In genomic region chr17:57991537-57991936, GRCh38 we compare ENCODE assay signal across 16 cellular contexts. TPM values are rescaled to one million over a fixed set of nuclear protein-coding genes. Genes with fewer than 3 reads are reported as not detected.
DNase-seq lines count a peak whose midpoint lies in the region; ATAC-seq, FAIRE-seq and TF ChIP-seq lines count a peak whose summit lies in the region.
"Had no signal": no experiment of that assay in that cellular context is flagged by ENCODE, and none has a peak within 500 bp of the region (broad histone marks: within the 10 kb centered on the region; RNA-seq: fewer than 3 reads in every experiment).

No MANE protein-coding gene starts in this region.

- H3K4me3 ChIP-seq in mammary epithelial cell (replicated peaks in 1 of 3; ENCODE audit: insufficient read depth in 1 of 3, low read depth in 2 of 3, low read length in 3 of 3): no peak overlapping the region
- H3K4me3 ChIP-seq in HEK293 (ENCODE audit: low read depth, low read length): no peak overlapping the region
- H3K4me3 ChIP-seq in K562: no peak overlapping the region
- H3K4me3 ChIP-seq in psoas muscle: no peak overlapping the region

- no peak overlapping the region for H3K4me3 Mint-ChIP-seq in MCF 10A (ENCODE audit: unreplicated experiment)
- H3K4me3 Mint-ChIP-seq: H9 had no signal

- ATAC-seq in K562 (no peak), psoas muscle (no peak), HG02840 (IDR thresholded peaks at IDR 0.05; ENCODE audit: low FRiP score, unreplicated experiment) (no peak)

- H3K4me1 ChIP-seq in mammary epithelial cell (ENCODE audit: insufficient read depth, low read length) (peaks cover 13% of the 10 kb centered on the region), HEK293 (ENCODE audit: control insufficient read depth, insufficient read depth, low read length) (peaks cover 10% of the 10 kb centered on the region; the same call in 1 of the 2 replicates), K562 (replicated peaks in 1 of 2; ENCODE audit: control insufficient read depth in 2 of 2, insufficient read depth in 2 of 2, low read length in 2 of 2) (peaks cover 14 to 43% of the 10 kb centered on the region in 2 experiments), psoas muscle (peaks cover 71% of the 10 kb centered on the region)

- CTCF ChIA-PET in MCF 10A (lab: Yijun Ruan, JAX): interaction anchor here (0.5 to 15.6 kb wide), 5 partner anchors 10 to 148 kb away, joined by 3 to 418 read pairs (median 3); partner anchors contain the start of gene MRPS23
- CTCF ChIA-PET in mammary epithelial cell (lab: Charles Lee; ENCODE audit: low non-redundant PET): no interaction called here
- CTCF ChIA-PET in HEK293 (lab: Yijun Ruan, JAX): interaction anchor here (0.6 to 15.7 kb wide), 5 partner anchors 8 to 976 kb away, joined by 3 to 434 read pairs (median 4); partner anchors contain the start of gene MRPS23
- CTCF ChIA-PET in K562 (lab: Yijun Ruan, JAX; ENCODE audit: low intra/inter-chr PET ratio): no interaction called here

- H3K36me3 Mint-ChIP-seq in MCF 10A (ENCODE audit: insufficient read depth, unreplicated experiment): peaks cover 34% of the 10 kb centered on the region

- intact Hi-C loops in MCF 10A (cut with micrococcal nuclease) (loop anchor here (10.0 kb wide), 1 partner anchor 887 kb away; no protein-coding TSS in a partner anchor), mammary epithelial cell (cut with micrococcal nuclease) (loop anchor here (10.0 kb wide), 2 partner anchors 247 to 737 kb away; partner anchors contain the start of genes CCDC182 and MSI2), K562 (cut with micrococcal nuclease) (no loop called here), psoas muscle (cut with DNase I) (loop anchor here (2.0 to 10.0 kb wide), 3 partner anchors 109 to 867 kb away; no protein-coding TSS in a partner anchor)

- TF ChIP-seq CTCF in MCF 10A (IDR thresholded peaks at IDR 0.05; ENCODE audit: unreplicated experiment): no peak
- no peak for TF ChIP-seq CTCF in mammary epithelial cell (conservative IDR thresholded peaks at IDR 0.05 in 1 of 2, IDR thresholded peaks at IDR 0.05 in 1 of 2; ENCODE audit: extremely low read depth in 1 of 2, insufficient read depth in 1 of 2, low read depth in 1 of 2, low read length in 2 of 2)
- no peak for TF ChIP-seq CTCF in HEK293 (tag by site-specific recombination; IDR thresholded peaks at IDR 0.05)
- no peak for TF ChIP-seq CTCF in K562 (IDR thresholded peaks at IDR 0.05 in 2 of 3, conservative IDR thresholded peaks at IDR 0.05 in 1 of 3; ENCODE audit: insufficient read depth in 2 of 3, low read depth in 1 of 3, low read length in 3 of 3)
- TF ChIP-seq CTCF in psoas muscle (IDR thresholded peaks at IDR 0.05): no peak

- TF ChIP-seq EP300 in K562 (IDR thresholded peaks at IDR 0.05; ENCODE audit: low read length): no peak

- H3K9me1 ChIP-seq in K562 (ENCODE audit: control insufficient read depth, insufficient read depth, low read length): no peaks in the 10 kb centered on the region

- H2AFZ ChIP-seq in mammary epithelial cell (ENCODE audit: low read depth, low read length): no peak overlapping the region
- no peak overlapping the region for H2AFZ ChIP-seq in K562 (ENCODE audit: low read depth, low read length)

- no peaks in the 10 kb centered on the region for H3K27me3 ChIP-seq in mammary epithelial cell (ENCODE audit: insufficient read depth, low read length)
- H3K27me3 ChIP-seq in K562 (ENCODE audit: control insufficient read depth in 2 of 2, insufficient read depth in 2 of 2, low read length in 2 of 2): no peaks in the 10 kb centered on the region
- H3K27me3 ChIP-seq in psoas muscle (ENCODE audit: insufficient read depth in 3 of 3, low read length in 2 of 3): no peaks in the 10 kb centered on the region

- no peaks in the 10 kb centered on the region for H3K9me3 ChIP-seq in mammary epithelial cell (replicated peaks; ENCODE audit: insufficient read depth, low read length)
- H3K9me3 ChIP-seq in HEK293 (ENCODE audit: control insufficient read depth, insufficient read depth, low read depth, low read length): no peaks in the 10 kb centered on the region
- no peaks in the 10 kb centered on the region for H3K9me3 ChIP-seq in K562 (replicated peaks; ENCODE audit: control insufficient read depth, insufficient read depth, low read depth, low read length)
- H3K9me3 ChIP-seq in psoas muscle: no peaks in the 10 kb centered on the region

- H3K79me2 ChIP-seq in mammary epithelial cell (ENCODE audit: insufficient read depth, low read length) (peaks cover 15% of the 10 kb centered on the region), K562 (ENCODE audit: control insufficient read depth, insufficient read depth, low read length) (peaks cover 12% of the 10 kb centered on the region)

- no peak for DNase-seq in MCF 10A (ENCODE audit: unreplicated experiment)
- no peak for DNase-seq in mammary epithelial cell
- DNase-seq in K562 (ENCODE audit: extremely low read depth in 1 of 4, low spot score in 3 of 4): peak in 3 of 4 experiments; percentile 31 to 59 (median 50)
- no peak for DNase-seq in psoas muscle
- DNase-seq in AG20443 (ENCODE audit: low spot score): no peak
- no peak for DNase-seq in activated gamma-delta T cell (lab: John Stamatoyannopoulos, UW)
- DNase-seq: C1 segment of cervical spinal cord, DMS79, H9, KBM-7, MV-4-11, NCI-H1694 treated with DMSO at 0.1 percent for 48 hours, NCI-H748 treated with DMSO at 0.1 percent for 48 hours had no signal

- peak overlapping the region; percentile 61 for H3K27ac Mint-ChIP-seq in MCF 10A (ENCODE audit: low read depth, unreplicated experiment)
- H3K27ac Mint-ChIP-seq: H9 had no signal

- peak; percentile 49 for FAIRE-seq in K562 (lab: Jason Lieb, UNC)

- no TSS peak for BruUV-seq in MCF 10A (replicated peaks; lab: Mats Ljungman, UMichigan)
- no TSS peak for BruUV-seq in mammary epithelial cell (replicated peaks; lab: Mats Ljungman, UMichigan)
- BruUV-seq in K562 (replicated peaks; lab: Mats Ljungman, UMichigan): no TSS peak

- no peak for TF ChIP-seq RAD21 in K562 (CRISPR knock-in tag; conservative IDR thresholded peaks at IDR 0.05 in 1 of 2, IDR thresholded peaks at IDR 0.05 in 1 of 2)

- H3K9ac ChIP-seq in mammary epithelial cell (ENCODE audit: insufficient read depth, low read length): no peak overlapping the region
- H3K9ac ChIP-seq in K562 (ENCODE audit: insufficient read depth in 1 of 2, low read depth in 2 of 2, low read length in 2 of 2): no peak overlapping the region

- no peak overlapping the region for H3K27ac ChIP-seq in mammary epithelial cell (ENCODE audit: insufficient read depth, low read depth, low read length)
- H3K27ac ChIP-seq in HEK293 (ENCODE audit: extremely low read depth, low read depth, low read length): no peak overlapping the region
- H3K27ac ChIP-seq in K562 (ENCODE audit: extremely low read depth, low read depth, low read length): no peak overlapping the region
- H3K27ac ChIP-seq in psoas muscle: peak overlapping the region; percentile 94
- H3K27ac ChIP-seq: RWPE1 had no signal

- POLR2A ChIA-PET in MCF 10A (lab: Yijun Ruan, JAX): interaction anchor here (0.5 to 4.3 kb wide), 11 partner anchors 8 to 141 kb away, joined by 3 to 62 read pairs (median 4); partner anchors contain the start of genes MRPS23 and SRSF1
- POLR2A ChIA-PET in HEK293 (lab: Yijun Ruan, JAX): interaction anchor here (3.5 to 4.6 kb wide), 3 partner anchors 9 to 116 kb away, joined by 14 to 39 read pairs (median 22); partner anchors contain the start of gene SRSF1
- POLR2A ChIA-PET in K562 (lab: Yijun Ruan, JAX): interaction anchor here (0.6 to 3.9 kb wide), 8 partner anchors 7 to 162 kb away, joined by 3 to 30 read pairs (median 4); partner anchors contain the start of gene SRSF1

- no peaks in the 10 kb centered on the region for H3K36me3 ChIP-seq in mammary epithelial cell (ENCODE audit: insufficient read depth, low read length)
- peaks cover 0 to 17% of the 10 kb centered on the region in 2 experiments; a peak in 1 of 3 replicates for H3K36me3 ChIP-seq in HEK293 (ENCODE audit: control insufficient read depth in 2 of 2, insufficient read depth in 1 of 2, low read length in 2 of 2)
- H3K36me3 ChIP-seq in K562 (ENCODE audit: control insufficient read depth, insufficient read depth, low read length): no peaks in the 10 kb centered on the region
- peaks cover 0 to under 1% of the 10 kb centered on the region in 2 donors for H3K36me3 ChIP-seq in psoas muscle (ENCODE audit: insufficient read depth in 1 of 2, low read depth in 1 of 2)

- H3K27me3 Mint-ChIP-seq in MCF 10A (ENCODE audit: insufficient read depth, unreplicated experiment): no peaks in the 10 kb centered on the region

- H3K9me3 Mint-ChIP-seq in MCF 10A (ENCODE audit: unreplicated experiment): no peaks in the 10 kb centered on the region
- H3K9me3 Mint-ChIP-seq: H9 had no signal

- no peaks in the 10 kb centered on the region for H4K20me1 ChIP-seq in mammary epithelial cell (ENCODE audit: insufficient read depth, low read length)
- no peaks in the 10 kb centered on the region; the same call in 1 of the 2 replicates for H4K20me1 ChIP-seq in K562 (replicated peaks; ENCODE audit: control insufficient read depth, insufficient read depth, low read length)

- no peak overlapping the region for H3K4me2 ChIP-seq in mammary epithelial cell (ENCODE audit: insufficient read depth, low read depth, low read length)
- H3K4me2 ChIP-seq in K562 (ENCODE audit: insufficient read depth, low read length): no peak overlapping the region

- in situ Hi-C loops in mammary epithelial cell (cut with MboI; ENCODE audit: low sequenced_read_pairs in 2 of 2) (loop anchor here in 1 of 2 donors (25.0 kb wide), 1 partner anchor 879 kb away; no protein-coding TSS in a partner anchor), K562 (cut with MboI) (no loop called here)

- no peak for TF ChIP-seq POLR2A in K562 (conservative IDR thresholded peaks at IDR 0.05)

- peaks cover 19% of the 10 kb centered on the region for H3K4me1 Mint-ChIP-seq in MCF 10A (ENCODE audit: insufficient read depth, unreplicated experiment)

- dilution Hi-C loops in mammary epithelial cell (cut with HindIII; ENCODE audit: low sequenced_read_pairs): loop anchor here (5.0 kb wide), 2 partner anchors 94 to 134 kb away; no protein-coding TSS in a partner anchor

RNA-seq across cellular contexts. Expression of gene VEZF1, which starts 3.5 kb away (rescaled TPM):
- 66.8 and 69.1 TPM in 2 replicates for total RNA-seq in MCF 10A (2022)
- 10 to 100 TPM; 20.5 to 34.7 TPM for total RNA-seq in mammary epithelial cell
- polyA plus RNA-seq in mammary epithelial cell: 17.6 TPM
- polyA minus RNA-seq in mammary epithelial cell: 20.1 TPM
- 10.2 and 22.1 TPM in 2 replicates for total RNA-seq in K562 (2011; cell fraction: chromatin; rRNA removed; ENCODE audit: low replicate concordance)
- total RNA-seq in K562 (2011; cell fraction: nucleolus; rRNA removed): 8.3 and 9.2 TPM in 2 replicates
- total RNA-seq in K562 (2011; cell fraction: nucleoplasm; rRNA removed): 13.8 and 21.1 TPM in 2 replicates
- total RNA-seq in K562 (2014; rRNA removed): 17.8 and 19.3 TPM in 2 replicates
- 25.9 and 26.2 TPM in 2 replicates for total RNA-seq in K562 (2014; rRNA removed; fragmentation: Illumina TruSeq; extraction: Trizol)
- total RNA-seq in K562 (2015; rRNA removed; fragmentation: Illumina TruSeq; extraction: Trizol): 26.2 and 26.8 TPM in 2 replicates
- 24.6 and 25.7 TPM in 2 replicates for total RNA-seq in K562 (2021)
- polyA plus RNA-seq in K562 (2011; rRNA removed): 18.2 and 22.1 TPM in 2 replicates
- 14.7 and 15.8 TPM in 2 replicates for polyA plus RNA-seq in K562 (2011; cell fraction: cytosol; rRNA removed)
- polyA plus RNA-seq in K562 (2011; cell fraction: nucleus; rRNA removed): 25.7 and 26.0 TPM in 2 replicates
- 21.9 and 25.5 TPM in 2 replicates for polyA plus RNA-seq in K562 (2012)
- polyA plus RNA-seq in K562 (2014; fragmentation: Illumina TruSeq; extraction: Trizol): 28.3 and 33.4 TPM in 2 replicates
- polyA plus RNA-seq in K562 (2014; fragmentation: Nextera tagmentation; extraction: Ambion mirVana): 1 to 10 TPM; 9.5 to 9.8 TPM
- polyA plus RNA-seq in K562 (2014; rRNA removed): 12.3 and 15.5 TPM in 2 replicates
- 31.2 and 40.2 TPM in 2 replicates for polyA minus RNA-seq in K562 (2011; rRNA and poly(A)+ RNA removed)
- polyA minus RNA-seq in K562 (2011; cell fraction: cytosol; rRNA and poly(A)+ RNA removed): 18.1 and 19.2 TPM in 2 replicates
- 14.0 and 18.0 TPM in 2 replicates for polyA minus RNA-seq in K562 (2011; cell fraction: nucleus; rRNA and poly(A)+ RNA removed)
- 10 to 100 TPM; 45.7 to 92.5 (median 70.7) TPM for total RNA-seq in psoas muscle
- 10 to 100 TPM; 30.6 to 50.5 (median 36.6) TPM for polyA plus RNA-seq in psoas muscle

RNA-seq across cellular contexts. Expression of gene SRSF1, which starts 15.5 kb away (rescaled TPM):
- total RNA-seq in MCF 10A (2022) (381 and 493 TPM in 2 replicates), mammary epithelial cell (100 to 1,000 TPM; 197 to 238 TPM), K562 (2014; rRNA removed) (434 and 460 TPM in 2 replicates), K562 (2014; rRNA removed; fragmentation: Illumina TruSeq; extraction: Trizol) (485 and 507 TPM in 2 replicates), K562 (2015; rRNA removed; fragmentation: Illumina TruSeq; extraction: Trizol) (538 and 559 TPM in 2 replicates), K562 (2021) (384 and 442 TPM in 2 replicates), psoas muscle (100 to 1,000 TPM in 2 of 4 donors, 10 to 100 TPM in 2; 71.2 to 141 (median 100) TPM)
- polyA plus RNA-seq in mammary epithelial cell (137 TPM), K562 (2011; rRNA removed) (318 and 470 TPM in 2 replicates), K562 (2014; fragmentation: Illumina TruSeq; extraction: Trizol) (380 and 384 TPM in 2 replicates), K562 (2014; fragmentation: Nextera tagmentation; extraction: Ambion mirVana) (10 to 100 TPM; 77.8 to 98.4 TPM), K562 (2014; rRNA removed) (425 and 475 TPM in 2 replicates), psoas muscle (100 to 1,000 TPM in 1 of 3 donors, 10 to 100 TPM in 2; 61.2 to 128 (median 93.7) TPM)
- polyA minus RNA-seq in mammary epithelial cell: 258 TPM
- total RNA-seq in K562 (2011; cell fraction: chromatin; rRNA removed; ENCODE audit: low replicate concordance): 786 and 1,134 TPM in 2 replicates
- total RNA-seq in K562 (2011; cell fraction: nucleolus; rRNA removed): 478 and 544 TPM in 2 replicates
- total RNA-seq in K562 (2011; cell fraction: nucleoplasm; rRNA removed): 429 and 506 TPM in 2 replicates
- polyA plus RNA-seq in K562 (2011; cell fraction: cytosol; rRNA removed): 194 and 299 TPM in 2 replicates
- polyA plus RNA-seq in K562 (2011; cell fraction: nucleus; rRNA removed): 1,337 and 1,529 TPM in 2 replicates
- polyA plus RNA-seq in K562 (2012): 195 and 557 TPM in 2 replicates
- 523 and 643 TPM in 2 replicates for polyA minus RNA-seq in K562 (2011; rRNA and poly(A)+ RNA removed)
- 235 and 297 TPM in 2 replicates for polyA minus RNA-seq in K562 (2011; cell fraction: cytosol; rRNA and poly(A)+ RNA removed)
- 514 and 680 TPM in 2 replicates for polyA minus RNA-seq in K562 (2011; cell fraction: nucleus; rRNA and poly(A)+ RNA removed)

RNA-seq across cellular contexts. Expression of gene CUEDC1, which starts 36.3 kb away (rescaled TPM):
- 15.6 and 21.5 TPM in 2 replicates for total RNA-seq in MCF 10A (2022)
- 10 to 100 TPM in 1 of 2 donors, 1 to 10 TPM in 1; 1.8 to 14.4 TPM for total RNA-seq in mammary epithelial cell
- polyA plus RNA-seq in mammary epithelial cell: 9.2 TPM
- 22.4 TPM for polyA minus RNA-seq in mammary epithelial cell
- total RNA-seq in K562 (2011; cell fraction: chromatin; rRNA removed; ENCODE audit: low replicate concordance): 3.9 and 5.6 TPM in 2 replicates
- total RNA-seq in K562 (2011; cell fraction: nucleolus; rRNA removed): 3.2 and 5.3 TPM in 2 replicates
- total RNA-seq in K562 (2011; cell fraction: nucleoplasm; rRNA removed): 2.2 and 2.3 TPM in 2 replicates
- total RNA-seq in K562 (2014; rRNA removed): 0.33 and 1.5 TPM in 2 replicates
- total RNA-seq in K562 (2014; rRNA removed; fragmentation: Illumina TruSeq; extraction: Trizol): 0.64 and 0.65 TPM in 2 replicates
- 0.62 and 0.94 TPM in 2 replicates for total RNA-seq in K562 (2015; rRNA removed; fragmentation: Illumina TruSeq; extraction: Trizol)
- 1.0 and 2.5 TPM in 2 replicates for total RNA-seq in K562 (2021)
- 1.7 and 2.0 TPM in 2 replicates for polyA plus RNA-seq in K562 (2011; rRNA removed)
- polyA plus RNA-seq in K562 (2011; cell fraction: cytosol; rRNA removed): 1.6 and 1.8 TPM in 2 replicates
- polyA plus RNA-seq in K562 (2011; cell fraction: nucleus; rRNA removed): 4.7 and 9.4 TPM in 2 replicates
- 0.42 and 2.3 TPM in 2 replicates for polyA plus RNA-seq in K562 (2012)
- polyA plus RNA-seq in K562 (2014; fragmentation: Illumina TruSeq; extraction: Trizol): 1.5 and 1.7 TPM in 2 replicates
- under 1 TPM in 1 of 2 experiments, not detected in 1; 0.20 TPM for polyA plus RNA-seq in K562 (2014; fragmentation: Nextera tagmentation; extraction: Ambion mirVana)
- polyA plus RNA-seq in K562 (2014; rRNA removed): 2.5 and 4.1 TPM in 2 replicates
- 0.75 and 1.4 TPM in 2 replicates for polyA minus RNA-seq in K562 (2011; rRNA and poly(A)+ RNA removed)
- polyA minus RNA-seq in K562 (2011; cell fraction: cytosol; rRNA and poly(A)+ RNA removed): 1.5 and 2.1 TPM in 2 replicates
- 1.6 and 1.7 TPM in 2 replicates for polyA minus RNA-seq in K562 (2011; cell fraction: nucleus; rRNA and poly(A)+ RNA removed)
- 10 to 100 TPM; 31.1 to 67.2 (median 47.4) TPM for total RNA-seq in psoas muscle
- polyA plus RNA-seq in psoas muscle: 10 to 100 TPM; 28.0 to 56.5 (median 46.4) TPM

Comparison
In these comparisons a context has a peak if more than half of its experiments do, and no peak if none do; other contexts are left out.
1. CTCF ChIA-PET loops: an anchor here in MCF 10A (0.5 to 15.6 kb wide) and HEK293 (0.6 to 15.7 kb wide); none called in mammary epithelial cell and K562.
2. DNase-seq: peak in K562 (3 of 4); none in MCF 10A (single experiment), mammary epithelial cell (single experiment), psoas muscle (0 of 2), AG20443 (single experiment) and activated gamma-delta T cell (single experiment).